ENCODE assay signal across 25 cellular contexts in the genomic region with DNA sequence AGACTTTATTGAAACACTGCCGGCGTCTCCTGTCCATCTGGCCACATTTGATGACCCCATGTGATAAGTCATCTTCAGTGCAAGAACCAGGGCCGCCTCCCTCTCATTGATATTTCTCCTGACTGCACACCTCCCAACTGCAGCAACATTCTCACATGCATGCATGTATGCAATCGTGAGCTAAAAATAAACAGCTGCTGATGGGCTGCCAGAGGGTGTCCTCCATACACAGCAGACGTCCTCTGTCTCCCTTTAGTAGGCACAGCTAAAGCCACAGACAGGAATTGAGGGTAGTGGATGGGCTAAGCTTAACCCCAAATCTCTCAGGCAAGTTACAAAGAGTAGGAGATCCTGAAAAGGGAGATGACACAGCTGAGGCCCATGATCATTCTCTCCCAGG.
"Had no signal": no experiment of that assay in that cellular context is flagged by ENCODE, and none has a peak within 500 bp of the region (broad histone marks: within the 10 kb centered on the region; RNA-seq: fewer than 3 reads in every experiment).

No MANE protein-coding gene starts in this region.

- H3K27ac Mint-ChIP-seq: activated naive CD8-positive, alpha-beta T cell; activated T-helper 2 cell treated with anti-CD3 and anti-CD28 coated beads, Interferon-gamma antibody, Interleukin-2, Interleukin-4, amounts not matched to agents 10 μg/mL and 5 μg/mL and 100 μg/mL, durations not matched to agents 14 hours and 24 hours and 36 hours; endodermal cell; mesothelial cell of epicardium; naive thymus-derived CD8-positive, alpha-beta T cell; WTC11 had no signal

- H3K4me3 Mint-ChIP-seq: activated naive CD8-positive, alpha-beta T cell; activated T-cell treated with anti-CD3 and anti-CD28 coated beads, Interleukin-2, amount 50 U/mL, for 4 hours; endodermal cell; naive thymus-derived CD8-positive, alpha-beta T cell had no signal

- H3K79me2 ChIP-seq: parathyroid adenoma had no signal

- H3K4me3 ChIP-seq: breast epithelium, colonic mucosa, esophagus squamous epithelium, gastroesophageal sphincter, sigmoid colon, upper lobe of right lung had no signal

- H3K9me3 ChIP-seq: breast epithelium, colonic mucosa, esophagus squamous epithelium, gastroesophageal sphincter, sigmoid colon, upper lobe of right lung had no signal

- H3K27ac ChIP-seq: breast epithelium, colonic mucosa, esophagus squamous epithelium, gastroesophageal sphincter, parathyroid adenoma, sigmoid colon, upper lobe of right lung had no signal

- H3K36me3 ChIP-seq: breast epithelium, colonic mucosa, esophagus squamous epithelium, gastroesophageal sphincter, sigmoid colon, upper lobe of right lung had no signal

- H3K4me1 ChIP-seq: breast epithelium, colonic mucosa had no signal

- H3K36me3 Mint-ChIP-seq: mesothelial cell of epicardium; naive thymus-derived CD8-positive, alpha-beta T cell; WTC11 had no signal

- ATAC-seq: activated T-cell treated with anti-CD3 and anti-CD28 coated beads, Interleukin-2, amount 50 U/mL, for 4 hours; gastroesophageal sphincter; left lobe of liver; naive thymus-derived CD8-positive, alpha-beta T cell; upper lobe of right lung had no signal

- DNase-seq: activated CD8-positive, alpha-beta memory T cell treated with anti-CD3 and anti-CD28 coated beads for 24 hours; activated CD8-positive, alpha-beta memory T cell treated with anti-CD3 and anti-CD28 coated beads, Interleukin-2, amount 50 U/mL, for 4 hours; activated naive CD4-positive, alpha-beta T cell; activated T-cell treated with anti-CD3 and anti-CD28 coated beads, Interleukin-2, amount 50 U/mL, for 4 hours; colonic mucosa; dorsolateral prefrontal cortex; esophagus squamous epithelium; kidney; mammary epithelial cell; naive thymus-derived CD8-positive, alpha-beta T cell; sigmoid colon; stimulated activated CD4-positive, alpha-beta T cell treated with anti-CD3 and anti-CD28 coated beads, Interleukin-4, amount 100 ng/mL, for 1 hour; stimulated activated naive CD4-positive, alpha-beta T cell; T-helper 1 cell; T-helper 9 cell; upper lobe of right lung had no signal

- H3K9me3 Mint-ChIP-seq: activated T-cell treated with anti-CD3 and anti-CD28 coated beads, Interleukin-2, amount 50 U/mL, for 4 hours; activated T-helper 2 cell treated with anti-CD3 and anti-CD28 coated beads, Interferon-gamma antibody, Interleukin-2, Interleukin-4, amounts not matched to agents 10 μg/mL and 5 μg/mL and 100 μg/mL, durations not matched to agents 14 hours and 24 hours and 36 hours; endodermal cell; mesothelial cell of epicardium; WTC11 had no signal

- H3K9ac ChIP-seq: parathyroid adenoma had no signal

- H2AFZ ChIP-seq: parathyroid adenoma had no signal
